Comparison of ENCODE assay signal across 11 cellular contexts in the genomic region with DNA sequence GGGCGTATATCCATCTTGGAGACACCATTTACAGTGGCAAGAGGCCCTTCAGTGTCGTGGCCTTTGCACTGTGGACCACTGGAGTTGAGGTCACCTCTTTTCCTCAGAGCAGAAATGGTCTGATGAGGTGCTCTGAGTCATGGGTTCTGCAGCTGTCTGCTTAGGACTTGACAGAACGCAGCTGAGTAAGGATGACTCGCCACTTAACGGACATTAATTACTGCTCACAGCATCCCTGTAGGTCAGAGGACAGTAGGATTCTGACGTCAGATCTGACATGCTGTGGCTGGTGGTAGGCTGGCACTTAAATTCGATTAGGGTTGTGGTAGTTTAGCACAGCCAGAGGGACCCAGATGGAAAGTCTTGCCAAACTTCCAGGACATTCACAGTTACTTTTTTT.
A peak's percentile ranks its signal among the peaks of the same experiment; 100 is the strongest.
DNase-seq lines count a peak whose midpoint lies in the region; ATAC-seq and TF ChIP-seq lines count a peak whose summit lies in the region.
"Had no signal": no experiment of that assay in that cellular context is flagged by ENCODE, and none has a peak within 500 bp of the region (broad histone marks: within the 10 kb centered on the region; RNA-seq: fewer than 3 reads in every experiment).

No MANE protein-coding gene starts in this region.

- WGBS in hepatocyte (ENCODE audit: low lambda C conversion rate, missing lambda C conversion rate), result 57% methylated on average over 7 of the region's 7 CpGs

- H3K4me3 ChIP-seq in AG04450 (ENCODE audit: low read depth, low read length), result no peak overlapping the region
- H3K4me3 ChIP-seq in hepatocyte, result no peak overlapping the region
- no peak overlapping the region for H3K4me3 ChIP-seq in naive thymus-derived CD4-positive, alpha-beta T cell (ENCODE audit: low read length)

- no peaks in the 10 kb centered on the region for H3K79me2 ChIP-seq in hepatocyte

- POLR2A ChIA-PET in AG04450 (lab: Yijun Ruan, JAX), result interaction anchor here (0.8 to 1.5 kb wide), 2 partner anchors 48 to 60 kb away, joined by 3 to 7 read pairs; no protein-coding TSS in a partner anchor
- POLR2A ChIA-PET in naive thymus-derived CD4-positive, alpha-beta T cell (lab: Charles Lee), result no interaction called here

- peaks cover 4 to 23% (median 17%) of the 10 kb centered on the region in 5 donors for H3K27me3 Mint-ChIP-seq in naive thymus-derived CD4-positive, alpha-beta T cell
- H3K27me3 Mint-ChIP-seq: activated B cell treated with CpG ODN at 0.5 μM for 24 hours had no signal

- H3K36me3 Mint-ChIP-seq in naive thymus-derived CD4-positive, alpha-beta T cell, result peaks cover 0 to 6% (median 4%) of the 10 kb centered on the region in 5 donors

- no peaks in the 10 kb centered on the region for H3K4me1 Mint-ChIP-seq in naive thymus-derived CD4-positive, alpha-beta T cell
- H3K4me1 Mint-ChIP-seq: activated B cell treated with CpG ODN at 0.5 μM for 24 hours; activated naive CD8-positive, alpha-beta T cell treated with anti-CD3 and anti-CD28 coated beads, Interleukin-2, amount 50 U/mL, for 24 hours had no signal

- H3K9me3 ChIP-seq in AG04450 (ENCODE audit: control insufficient read depth, insufficient read depth, low read length), result no peaks in the 10 kb centered on the region
- H3K9me3 ChIP-seq in hepatocyte (ENCODE audit: low read depth), result no peaks in the 10 kb centered on the region
- H3K9me3 ChIP-seq in naive thymus-derived CD4-positive, alpha-beta T cell (ENCODE audit: control insufficient read depth in 2 of 3, low read length in 3 of 3), result no peaks in the 10 kb centered on the region

- H3K9me2 ChIP-seq in hepatocyte (replicated peaks; ENCODE audit: insufficient read depth), result no peaks in the 10 kb centered on the region

- H3K9me3 Mint-ChIP-seq in naive thymus-derived CD4-positive, alpha-beta T cell, result peaks cover 0 to 14% (median 5%) of the 10 kb centered on the region in 11 donors
- H3K9me3 Mint-ChIP-seq: activated B cell treated with CpG ODN at 0.5 μM for 24 hours had no signal

- no peaks in the 10 kb centered on the region for H3K36me3 ChIP-seq in hepatocyte (replicated peaks; ENCODE audit: insufficient read depth, low read depth)
- H3K36me3 ChIP-seq in naive thymus-derived CD4-positive, alpha-beta T cell (ENCODE audit: control insufficient read depth in 2 of 3, insufficient read depth in 3 of 3, low read length in 3 of 3), result no peaks in the 10 kb centered on the region

- H3K27ac ChIP-seq in AG04450 (ENCODE audit: low read depth, low read length) (peak overlapping the region; percentile 77), hepatocyte (no peak overlapping the region)
- H3K27ac ChIP-seq in naive thymus-derived CD4-positive, alpha-beta T cell (ENCODE audit: low read depth, low read length), result no peak overlapping the region

- H3K4me2 ChIP-seq in hepatocyte, result no peak overlapping the region

- CTCF ChIA-PET in AG04450 (lab: Charles Lee), result interaction anchor here (1.0 to 1.4 kb wide), 2 partner anchors 22 to 49 kb away, joined by 3 to 4 read pairs; no protein-coding TSS in a partner anchor
- CTCF ChIA-PET in naive thymus-derived CD4-positive, alpha-beta T cell (lab: Charles Lee), result no interaction called here

- peak; percentile 91 for DNase-seq in AG04450 (ENCODE audit: low read depth, low spot score)
- DNase-seq in HT1080 (ENCODE audit: low read depth), result peak; percentile 95
- peak; percentile 63 for DNase-seq in T1000 (lab: John Stamatoyannopoulos, UW)
- DNase-seq in hepatocyte (ENCODE audit: low spot score), result peak; percentile 60
- no peak for DNase-seq in naive thymus-derived CD4-positive, alpha-beta T cell
- no peak for DNase-seq in NCI-H1436 treated with DMSO at 0.1 percent for 48 hours (lab: John Stamatoyannopoulos, UW)
- DNase-seq: activated B cell treated with CpG ODN at 0.5 μM for 24 hours; activated naive CD8-positive, alpha-beta T cell treated with anti-CD3 and anti-CD28 coated beads, Interleukin-2, amount 50 U/mL, for 24 hours; NCI-H187 treated with DMSO at 0.1 percent for 48 hours had no signal

- no peaks in the 10 kb centered on the region for H4K20me1 ChIP-seq in hepatocyte (ENCODE audit: insufficient read depth, poor library complexity, severe bottlenecking)

- intact Hi-C loops in naive thymus-derived CD4-positive, alpha-beta T cell (cut with micrococcal nuclease), result no loop called here

- no peaks in the 10 kb centered on the region for H3K27me3 ChIP-seq in AG04450 (ENCODE audit: control insufficient read depth, insufficient read depth, low read length)
- H3K27me3 ChIP-seq in hepatocyte, result no peaks in the 10 kb centered on the region
- H3K27me3 ChIP-seq in naive thymus-derived CD4-positive, alpha-beta T cell (ENCODE audit: control insufficient read depth in 2 of 2, insufficient read depth in 2 of 2, low read length in 2 of 2), result no peaks in the 10 kb centered on the region

- ATAC-seq in naive thymus-derived CD4-positive, alpha-beta T cell, result no peak
- ATAC-seq in HG03280 (IDR thresholded peaks at IDR 0.05; ENCODE audit: unreplicated experiment) (no peak), GM18870 (IDR thresholded peaks at IDR 0.05; ENCODE audit: unreplicated experiment) (no peak)
- ATAC-seq: activated naive CD8-positive, alpha-beta T cell treated with anti-CD3 and anti-CD28 coated beads, Interleukin-2, amount 50 U/mL, for 24 hours had no signal

- no peak overlapping the region for H3K27ac Mint-ChIP-seq in naive thymus-derived CD4-positive, alpha-beta T cell
- H3K27ac Mint-ChIP-seq: activated B cell treated with CpG ODN at 0.5 μM for 24 hours; activated naive CD8-positive, alpha-beta T cell treated with anti-CD3 and anti-CD28 coated beads, Interleukin-2, amount 50 U/mL, for 24 hours had no signal

- peaks cover 12% of the 10 kb centered on the region for H3K4me1 ChIP-seq in hepatocyte (ENCODE audit: insufficient read depth)
- no peaks in the 10 kb centered on the region for H3K4me1 ChIP-seq in naive thymus-derived CD4-positive, alpha-beta T cell (ENCODE audit: control insufficient read depth in 2 of 2, insufficient read depth in 2 of 2, low read length in 2 of 2)

- H3K4me3 Mint-ChIP-seq in naive thymus-derived CD4-positive, alpha-beta T cell, result no peak overlapping the region
- H3K4me3 Mint-ChIP-seq: activated B cell treated with CpG ODN at 0.5 μM for 24 hours; activated naive CD8-positive, alpha-beta T cell treated with anti-CD3 and anti-CD28 coated beads, Interleukin-2, amount 50 U/mL, for 24 hours had no signal

- no peak for TF ChIP-seq CTCF in AG04450 (IDR thresholded peaks at IDR 0.05; ENCODE audit: low read depth, low read length)
- no peak for TF ChIP-seq CTCF in hepatocyte (IDR thresholded peaks at IDR 0.05; ENCODE audit: poor library complexity)

- no peak overlapping the region for H2AFZ ChIP-seq in hepatocyte

Comparison
In these comparisons a context has a peak if more than half of its experiments do, and no peak if none do; other contexts are left out.
1. DNase-seq: peak in AG04450 (single experiment), HT1080 (single experiment), T1000 (single experiment) and hepatocyte (single experiment); none in naive thymus-derived CD4-positive, alpha-beta T cell (0 of 9) and NCI-H1436 treated with DMSO at 0.1 percent for 48 hours (single experiment).